In genomic region chr21:35039595-35040291, GRCh38 we compare ENCODE assay signal across 17 cellular contexts. TPM values are rescaled to one million over a fixed set of nuclear protein-coding genes. Genes with fewer than 3 reads are reported as not detected.
DNase-seq lines count a peak whose midpoint lies in the region; ATAC-seq and TF ChIP-seq lines count a peak whose summit lies in the region.
"Had no signal": no experiment of that assay in that cellular context is flagged by ENCODE, and none has a peak within 500 bp of the region (broad histone marks: within the 10 kb centered on the region; RNA-seq: fewer than 3 reads in every experiment).

No MANE protein-coding gene starts in this region.

- peaks cover 36% of the 10 kb centered on the region for H3K36me3 Mint-ChIP-seq in activated T-cell treated with anti-CD3 and anti-CD28 coated beads, Interleukin-2, amount 50 U/mL, for 4 hours (ENCODE audit: insufficient read depth)
- peaks cover 23% of the 10 kb centered on the region for H3K36me3 Mint-ChIP-seq in stimulated activated effector memory CD8-positive, alpha-beta T cell treated with anti-CD3 and anti-CD28 coated beads, Interleukin-12 subunit alpha, Interleukin-12 subunit beta, amount 100 ng/mL, for 72 hours

- H3K9me3 ChIP-seq in Karpas-422 (ENCODE audit: low read length): no peaks in the 10 kb centered on the region
- no peaks in the 10 kb centered on the region for H3K9me3 ChIP-seq in effector memory CD4-positive, alpha-beta T cell (ENCODE audit: control insufficient read depth, low read length)
- no peaks in the 10 kb centered on the region for H3K9me3 ChIP-seq in psoas muscle
- H3K9me3 ChIP-seq: ascending aorta, stomach had no signal

- no peak overlapping the region for H3K4me3 ChIP-seq in Karpas-422 (ENCODE audit: low read length)
- H3K4me3 ChIP-seq in effector memory CD4-positive, alpha-beta T cell (ENCODE audit: insufficient read depth, low read depth, low read length, poor library complexity, severe bottlenecking): no peak overlapping the region
- H3K4me3 ChIP-seq in psoas muscle: no peak overlapping the region
- H3K4me3 ChIP-seq: ascending aorta, stomach had no signal

- peaks cover 22% of the 10 kb centered on the region; the same call in 1 of the 2 replicates for H4K20me1 ChIP-seq in Karpas-422 (ENCODE audit: insufficient read depth, low read depth, low read length)

- H3K27ac Mint-ChIP-seq in stimulated activated effector memory CD8-positive, alpha-beta T cell treated with anti-CD3 and anti-CD28 coated beads, Interleukin-12 subunit alpha, Interleukin-12 subunit beta, amount 100 ng/mL, for 72 hours: peak overlapping the region; percentile 95
- H3K27ac Mint-ChIP-seq: progenitor cell of endocrine pancreas had no signal

- H3K27me3 ChIP-seq in Karpas-422 (ENCODE audit: low read length) (no peaks in the 10 kb centered on the region), psoas muscle (ENCODE audit: insufficient read depth in 3 of 3, low read length in 2 of 3) (no peaks in the 10 kb centered on the region)
- no peaks in the 10 kb centered on the region for H3K27me3 ChIP-seq in effector memory CD4-positive, alpha-beta T cell (replicated peaks; ENCODE audit: control insufficient read depth, insufficient read depth, low read length, poor library complexity, severe bottlenecking)
- H3K27me3 ChIP-seq: ascending aorta, stomach had no signal

- no peak for DNase-seq in activated T-cell treated with anti-CD3 and anti-CD28 coated beads, Interleukin-2, amount 50 U/mL, for 4 hours
- no peak for DNase-seq in activated T-cell treated with anti-CD3 and anti-CD28 coated beads, Interleukin-2, amount 50 U/mL, for 1 hour
- DNase-seq in Karpas-422: no peak
- no peak for DNase-seq in effector memory CD4-positive, alpha-beta T cell
- DNase-seq in stimulated activated effector memory CD8-positive, alpha-beta T cell treated with anti-CD3 and anti-CD28 coated beads, Interleukin-12 subunit alpha, Interleukin-12 subunit beta, amount 100 ng/mL, for 72 hours (ENCODE audit: low spot score in 2 of 2): no peak
- DNase-seq in NCI-H526 (lab: John Stamatoyannopoulos, UW): no peak
- DNase-seq in psoas muscle: no peak
- no peak for DNase-seq in globus pallidus (ENCODE audit: low spot score)
- DNase-seq: activated CD4-positive, alpha-beta T cell treated with anti-CD3 and anti-CD28 coated beads for 1 hour; GOT3; left ventricle myocardium superior; NCI-H1694 treated with DMSO at 0.1 percent for 48 hours; NCI-H446 treated with DMSO at 0.1 percent for 48 hours; stomach; T-helper 9 cell had no signal

- H3K36me3 ChIP-seq in Karpas-422 (ENCODE audit: insufficient read depth, low read length) (no peaks in the 10 kb centered on the region), psoas muscle (ENCODE audit: insufficient read depth in 1 of 2, low read depth in 1 of 2) (peaks cover 0 to 98% of the 10 kb centered on the region in 2 donors)
- H3K36me3 ChIP-seq in effector memory CD4-positive, alpha-beta T cell (ENCODE audit: control insufficient read depth, insufficient read depth, low read length): peaks cover 10% of the 10 kb centered on the region
- H3K36me3 ChIP-seq: ascending aorta, stomach had no signal

- H3K4me2 ChIP-seq in Karpas-422 (ENCODE audit: low read depth, low read length, poor library complexity, severe bottlenecking): peak overlapping the region; percentile 89

- H2AFZ ChIP-seq in Karpas-422 (ENCODE audit: low read length): no peak overlapping the region

- ATAC-seq in activated T-cell treated with anti-CD3 and anti-CD28 coated beads, Interleukin-2, amount 50 U/mL, for 4 hours: no peak
- peak; percentile 4 for ATAC-seq in stimulated activated effector memory CD8-positive, alpha-beta T cell treated with anti-CD3 and anti-CD28 coated beads, Interleukin-12 subunit alpha, Interleukin-12 subunit beta, amount 100 ng/mL, for 72 hours
- ATAC-seq in psoas muscle: no peak
- ATAC-seq: left ventricle myocardium superior had no signal

- WGBS in psoas muscle, 3 donors: 68 to 73% (median 72%) methylated on average over 3 of the region's 3 CpGs

- H3K4me3 Mint-ChIP-seq in activated T-cell treated with anti-CD3 and anti-CD28 coated beads, Interleukin-2, amount 50 U/mL, for 4 hours: peak overlapping the region; percentile 49
- H3K4me3 Mint-ChIP-seq in stimulated activated effector memory CD8-positive, alpha-beta T cell treated with anti-CD3 and anti-CD28 coated beads, Interleukin-12 subunit alpha, Interleukin-12 subunit beta, amount 100 ng/mL, for 72 hours: peak overlapping the region; percentile 84

- peak overlapping the region; percentile 69 for H3K27ac ChIP-seq in Karpas-422 (ENCODE audit: low read length)
- peak overlapping the region; percentile 34 for H3K27ac ChIP-seq in effector memory CD4-positive, alpha-beta T cell (ENCODE audit: insufficient read depth, low read length, poor library complexity, severe bottlenecking)
- no peak overlapping the region for H3K27ac ChIP-seq in psoas muscle
- H3K27ac ChIP-seq: ascending aorta, stomach had no signal

- H3K9ac ChIP-seq in Karpas-422 (ENCODE audit: low read length): no peak overlapping the region

- no peaks in the 10 kb centered on the region for H3K9me2 ChIP-seq in Karpas-422 (replicated peaks; ENCODE audit: insufficient read depth, low read length)

- H3K79me2 ChIP-seq in Karpas-422 (ENCODE audit: low read length): peaks cover 94% of the 10 kb centered on the region

- no peaks in the 10 kb centered on the region for H3K27me3 Mint-ChIP-seq in activated T-cell treated with anti-CD3 and anti-CD28 coated beads, Interleukin-2, amount 50 U/mL, for 4 hours (ENCODE audit: low read depth)

- intact Hi-C loops in psoas muscle (cut with DNase I): loop anchor here in 1 of 2 donors (10.0 kb wide), 2 partner anchors 295 to 325 kb away; no protein-coding TSS in a partner anchor

- no peaks in the 10 kb centered on the region for H3K9me3 Mint-ChIP-seq in activated T-cell treated with anti-CD3 and anti-CD28 coated beads, Interleukin-2, amount 50 U/mL, for 4 hours
- H3K9me3 Mint-ChIP-seq in stimulated activated effector memory CD8-positive, alpha-beta T cell treated with anti-CD3 and anti-CD28 coated beads, Interleukin-12 subunit alpha, Interleukin-12 subunit beta, amount 100 ng/mL, for 72 hours: no peaks in the 10 kb centered on the region

- H3K4me1 ChIP-seq in Karpas-422 (ENCODE audit: low read length): peaks cover 61% of the 10 kb centered on the region
- peaks cover 96% of the 10 kb centered on the region for H3K4me1 ChIP-seq in effector memory CD4-positive, alpha-beta T cell (ENCODE audit: control insufficient read depth, insufficient read depth, low read length, poor library complexity, severe bottlenecking)
- H3K4me1 ChIP-seq in psoas muscle: peaks cover 5% of the 10 kb centered on the region
- H3K4me1 ChIP-seq: ascending aorta had no signal

- TF ChIP-seq CTCF in psoas muscle (IDR thresholded peaks at IDR 0.05): no peak

- H3K4me1 Mint-ChIP-seq in activated T-cell treated with anti-CD3 and anti-CD28 coated beads, Interleukin-2, amount 50 U/mL, for 4 hours (ENCODE audit: low read depth): peaks cover 96% of the 10 kb centered on the region
- H3K4me1 Mint-ChIP-seq in stimulated activated effector memory CD8-positive, alpha-beta T cell treated with anti-CD3 and anti-CD28 coated beads, Interleukin-12 subunit alpha, Interleukin-12 subunit beta, amount 100 ng/mL, for 72 hours: peaks cover 100% of the 10 kb centered on the region

RNA-seq across cellular contexts. Expression of gene RUNX1, which starts 9.4 kb away (rescaled TPM):
- 100 to 1,000 TPM in 1 of 3 donors, 10 to 100 TPM in 2; 91.6 to 116 (median 99.9) TPM for total RNA-seq in activated T-cell treated with anti-CD3 and anti-CD28 coated beads, Interleukin-2, amount 50 U/mL, for 4 hours
- 19.2 and 20.5 TPM in 2 replicates for total RNA-seq in Karpas-422 (2014; rRNA removed; shearing (Covaris generic); ENCODE audit: low replicate concordance)
- total RNA-seq in psoas muscle: 100 to 1,000 TPM in 1 of 4 donors, 10 to 100 TPM in 3; 30.1 to 230 (median 55.7) TPM
- 10 to 100 TPM in 2 of 3 donors, 1 to 10 TPM in 1; 8.7 to 19.2 (median 13.5) TPM for polyA plus RNA-seq in psoas muscle
